25 cellular contexts compared by ENCODE assay signal in the genomic region with DNA sequence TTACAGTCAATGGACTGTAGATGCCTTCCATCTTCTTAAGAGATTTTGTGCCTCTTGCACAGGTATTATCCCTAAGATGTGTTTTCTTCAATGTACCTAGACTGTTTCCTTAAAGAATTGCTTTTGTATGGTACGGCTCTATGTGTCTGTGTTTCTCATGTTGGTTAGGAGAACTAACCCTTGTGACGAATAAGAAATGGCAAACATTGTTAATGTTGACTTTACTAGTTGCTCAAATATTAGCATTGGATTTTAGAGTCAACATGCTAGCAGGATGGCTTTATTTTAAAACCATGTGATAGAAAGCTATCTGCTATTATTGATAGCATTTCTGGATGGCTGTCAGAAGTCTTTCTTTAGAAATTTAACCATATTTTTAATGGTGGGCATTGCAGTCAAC. TPM values are rescaled to one million over a fixed set of nuclear protein-coding genes. Genes with fewer than 3 reads are reported as not detected.
DNase-seq lines count a peak whose midpoint lies in the region; ATAC-seq, FAIRE-seq and TF ChIP-seq lines count a peak whose summit lies in the region.
"Had no signal": no experiment of that assay in that cellular context is flagged by ENCODE, and none has a peak within 500 bp of the region (broad histone marks: within the 10 kb centered on the region; RNA-seq: fewer than 3 reads in every experiment).

No MANE protein-coding gene starts in this region.

- FAIRE-seq in pancreas (lab: Jason Lieb, UNC), result no peak

- H3K4me3 ChIP-seq in pancreas, result no peak overlapping the region
- H3K4me3 ChIP-seq: cardiac muscle cell, neural progenitor cell, SJCRH30, transverse colon had no signal

- no peaks in the 10 kb centered on the region for H3K9me3 Mint-ChIP-seq in activated CD4-positive, alpha-beta T cell treated with anti-CD3 and anti-CD28 coated beads, Interleukin-2, amount 10 ng/mL, durations not matched to agents 24 days and 14 days
- peaks cover 0 to 2% of the 10 kb centered on the region in 2 donors for H3K9me3 Mint-ChIP-seq in activated T-cell treated with anti-CD3 and anti-CD28 coated beads, Interleukin-2, amount 50 U/mL, for 72 hours
- H3K9me3 Mint-ChIP-seq: activated CD8-positive, alpha-beta T cell treated with anti-CD3 and anti-CD28 coated beads for 36 hours; neural progenitor cell had no signal

- no peak overlapping the region for H3K27ac Mint-ChIP-seq in activated CD4-positive, alpha-beta T cell treated with anti-CD3 and anti-CD28 coated beads, Interleukin-2, amount 10 ng/mL, durations not matched to agents 24 days and 14 days
- no peak overlapping the region for H3K27ac Mint-ChIP-seq in activated T-cell treated with anti-CD3 and anti-CD28 coated beads, Interleukin-2, amount 50 U/mL, for 72 hours
- H3K27ac Mint-ChIP-seq: activated CD8-positive, alpha-beta T cell treated with anti-CD3 and anti-CD28 coated beads for 36 hours; neural progenitor cell; stimulated activated naive CD8-positive, alpha-beta T cell treated with anti-CD3 and anti-CD28 coated beads, Interleukin-15, Interleukin-2, amounts not matched to agents 100 ng/mL and 50 ng/mL, for 24 hours; WTC11 had no signal

- H3K27me3 Mint-ChIP-seq in activated CD4-positive, alpha-beta T cell treated with anti-CD3 and anti-CD28 coated beads, Interleukin-2, amount 10 ng/mL, durations not matched to agents 24 days and 14 days, result no peaks in the 10 kb centered on the region
- no peaks in the 10 kb centered on the region for H3K27me3 Mint-ChIP-seq in activated T-cell treated with anti-CD3 and anti-CD28 coated beads, Interleukin-2, amount 50 U/mL, for 72 hours (ENCODE audit: low read depth)
- H3K27me3 Mint-ChIP-seq: activated CD8-positive, alpha-beta T cell treated with anti-CD3 and anti-CD28 coated beads for 36 hours; CD4-positive, alpha-beta memory T cell; stimulated activated naive CD8-positive, alpha-beta T cell treated with anti-CD3 and anti-CD28 coated beads, Interleukin-15, Interleukin-2, amounts not matched to agents 100 ng/mL and 50 ng/mL, for 24 hours had no signal

- peaks cover 8 to 18% (median 12%) of the 10 kb centered on the region in 3 donors for H3K4me1 ChIP-seq in pancreas
- H3K4me1 ChIP-seq: neural progenitor cell, SJCRH30, transverse colon had no signal

- H3K4me3 Mint-ChIP-seq in activated CD4-positive, alpha-beta T cell treated with anti-CD3 and anti-CD28 coated beads, Interleukin-2, amount 10 ng/mL, durations not matched to agents 24 days and 14 days, result no peak overlapping the region
- H3K4me3 Mint-ChIP-seq in activated T-cell treated with anti-CD3 and anti-CD28 coated beads, Interleukin-2, amount 50 U/mL, for 72 hours, result no peak overlapping the region
- H3K4me3 Mint-ChIP-seq: activated CD8-positive, alpha-beta T cell treated with anti-CD3 and anti-CD28 coated beads for 36 hours; CD4-positive, alpha-beta memory T cell; neural progenitor cell; stimulated activated naive CD8-positive, alpha-beta T cell treated with anti-CD3 and anti-CD28 coated beads, Interleukin-15, Interleukin-2, amounts not matched to agents 100 ng/mL and 50 ng/mL, for 24 hours; WTC11 had no signal

- DNase-seq in DMS53 (lab: John Stamatoyannopoulos, UW) (peak; percentile 89), NCI-H146 (lab: John Stamatoyannopoulos, UW) (peak; percentile 68), SHP77 (lab: John Stamatoyannopoulos, UW) (peak; percentile 49 to 58), pancreas (no peak), MV-4-11 (lab: John Stamatoyannopoulos, UW) (no peak)
- no peak for DNase-seq in activated CD4-positive, alpha-beta T cell treated with anti-CD3 and anti-CD28 coated beads, Interleukin-2, amount 10 ng/mL, durations not matched to agents 24 days and 14 days
- no peak for DNase-seq in activated T-cell treated with anti-CD3 and anti-CD28 coated beads, Interleukin-2, amount 50 U/mL, for 72 hours
- DNase-seq: activated CD8-positive, alpha-beta T cell treated with anti-CD3 and anti-CD28 coated beads for 36 hours; activated naive CD4-positive, alpha-beta T cell; activated T-cell treated with anti-CD3 and anti-CD28 coated beads, Interleukin-2, amount 50 U/mL, for 1 hour; amniotic stem cell; CD4-positive, alpha-beta memory T cell; DND-41; H7; head of caudate nucleus; left ventricle myocardium superior; NCI-H1694; SJCRH30; stimulated activated CD4-positive, alpha-beta T cell treated with anti-CD3 and anti-CD28 coated beads, Interleukin-4, amount 100 ng/mL, for 1 hour; transverse colon had no signal

- WGBS in pancreas, 2 donors, result 18 to 29% methylated on average over 2 of the region's 2 CpGs

- ATAC-seq in pancreas (peak; percentile 87 to 97 (median 94)), HG03342 (IDR thresholded peaks at IDR 0.05; ENCODE audit: unreplicated experiment) (no peak)
- ATAC-seq in activated T-cell treated with anti-CD3 and anti-CD28 coated beads, Interleukin-2, amount 50 U/mL, for 72 hours (replicated peaks in 1 of 2), result no peak
- ATAC-seq: activated CD8-positive, alpha-beta T cell treated with anti-CD3 and anti-CD28 coated beads for 36 hours; left ventricle myocardium superior; WTC11 had no signal

- H3K9me3 ChIP-seq in pancreas, result no peaks in the 10 kb centered on the region
- H3K9me3 ChIP-seq: SJCRH30, transverse colon had no signal

- H3K36me3 Mint-ChIP-seq in activated CD4-positive, alpha-beta T cell treated with anti-CD3 and anti-CD28 coated beads, Interleukin-2, amount 10 ng/mL, durations not matched to agents 24 days and 14 days (ENCODE audit: low read depth), result peaks cover 2% of the 10 kb centered on the region
- peaks cover 0 to 2% of the 10 kb centered on the region in 2 donors for H3K36me3 Mint-ChIP-seq in activated T-cell treated with anti-CD3 and anti-CD28 coated beads, Interleukin-2, amount 50 U/mL, for 72 hours (ENCODE audit: insufficient read depth in 2 of 2)

- H3K27me3 ChIP-seq in pancreas, result no peaks in the 10 kb centered on the region
- H3K27me3 ChIP-seq: cardiac muscle cell, neural progenitor cell, SJCRH30, transverse colon had no signal

- no peak for TF ChIP-seq CTCF in pancreas (IDR thresholded peaks at IDR 0.05)

- peaks cover 9% of the 10 kb centered on the region for H3K4me1 Mint-ChIP-seq in activated CD4-positive, alpha-beta T cell treated with anti-CD3 and anti-CD28 coated beads, Interleukin-2, amount 10 ng/mL, durations not matched to agents 24 days and 14 days
- peaks cover 8% of the 10 kb centered on the region for H3K4me1 Mint-ChIP-seq in activated T-cell treated with anti-CD3 and anti-CD28 coated beads, Interleukin-2, amount 50 U/mL, for 72 hours (ENCODE audit: low read depth)
- H3K4me1 Mint-ChIP-seq: neural progenitor cell, WTC11 had no signal

- intact Hi-C loops in pancreas (cut with DNase I), result no loop called here
- intact Hi-C loops in activated CD4-positive, alpha-beta T cell treated with anti-CD3 and anti-CD28 coated beads, Interleukin-2, amount 10 ng/mL, durations not matched to agents 24 days and 14 days (cut with micrococcal nuclease), result no loop called here

- no peaks in the 10 kb centered on the region for H3K36me3 ChIP-seq in pancreas
- H3K36me3 ChIP-seq: cardiac muscle cell, neural progenitor cell, SJCRH30, transverse colon had no signal

- H3K27ac ChIP-seq in pancreas, result no peak overlapping the region
- H3K27ac ChIP-seq: cardiac muscle cell, neural progenitor cell, SJCRH30, transverse colon had no signal

RNA-seq across cellular contexts. Expression of a gene that starts 34.5 kb away (rescaled TPM):
- total RNA-seq in pancreas, result 10 to 100 TPM in 3 of 6 donors, 1 to 10 TPM in 3; 6.8 to 14.4 (median 10.2) TPM
- 10 to 100 TPM; 12.9 to 13.2 TPM for polyA plus RNA-seq in pancreas
- total RNA-seq in activated CD4-positive, alpha-beta T cell treated with anti-CD3 and anti-CD28 coated beads, Interleukin-2, amount 10 ng/mL, durations not matched to agents 24 days and 14 days, result 15.0 and 16.1 TPM in 2 replicates
- total RNA-seq in activated T-cell treated with anti-CD3 and anti-CD28 coated beads, Interleukin-2, amount 50 U/mL, for 72 hours, result 10 to 100 TPM; 21.2 to 21.5 TPM

Comparison
In these comparisons a context has a peak if more than half of its experiments do, and no peak if none do; other contexts are left out.
1. DNase-seq: peak in DMS53 (single experiment), NCI-H146 (single experiment) and SHP77 (2 of 2); none in pancreas (0 of 6), activated CD4-positive, alpha-beta T cell treated with anti-CD3 and anti-CD28 coated beads, Interleukin-2, amount 10 ng/mL, durations not matched to agents 24 days and 14 days (single experiment), activated T-cell treated with anti-CD3 and anti-CD28 coated beads, Interleukin-2, amount 50 U/mL, for 72 hours (0 of 2) and MV-4-11 (single experiment).
2. ATAC-seq: peak in pancreas (4 of 4); none in HG03342 (single experiment) and activated T-cell treated with anti-CD3 and anti-CD28 coated beads, Interleukin-2, amount 50 U/mL, for 72 hours (0 of 2).